Comparison of ENCODE assay signal across 10 cellular contexts in the genomic region with DNA sequence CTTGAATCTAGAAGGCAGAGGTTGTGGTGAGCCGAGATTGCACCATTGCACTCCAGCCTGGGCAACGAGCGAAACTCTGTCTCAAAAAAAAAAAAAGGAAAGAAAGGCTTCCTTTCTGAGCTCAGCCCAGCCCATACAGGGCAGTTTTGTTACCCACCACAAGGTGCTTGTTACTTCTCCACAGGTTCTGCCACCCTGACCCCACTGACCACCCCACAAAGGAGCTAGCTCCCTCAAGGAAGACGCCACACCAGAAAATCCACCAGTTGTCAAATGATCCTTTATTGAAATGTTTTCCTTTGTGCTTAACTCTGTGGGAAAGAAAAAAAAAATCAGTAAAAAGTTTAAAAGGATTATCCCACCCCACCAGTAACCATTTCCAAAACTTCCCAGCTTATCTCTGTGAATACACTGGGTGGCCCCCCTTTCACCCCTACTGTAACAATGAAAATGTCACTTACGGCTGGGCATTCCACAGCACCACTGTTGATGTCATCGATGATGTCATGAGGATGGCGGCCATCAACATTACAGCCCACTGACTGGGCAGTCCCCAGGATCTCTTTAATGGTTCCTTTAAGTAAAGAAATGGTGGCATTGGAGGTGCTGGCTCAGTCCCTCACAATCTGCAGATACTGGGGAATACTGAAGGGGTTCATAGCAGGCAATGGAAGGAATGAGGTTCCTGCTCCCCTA. TPM values are rescaled to one million over a fixed set of nuclear protein-coding genes. Genes with fewer than 3 reads are reported as not detected.
A peak's percentile ranks its signal among the peaks of the same experiment; 100 is the strongest.
DNase-seq lines count a peak whose midpoint lies in the region; ATAC-seq, FAIRE-seq and TF ChIP-seq lines count a peak whose summit lies in the region.
"Had no signal": no experiment of that assay in that cellular context is flagged by ENCODE, and none has a peak within 500 bp of the region (broad histone marks: within the 10 kb centered on the region; RNA-seq: fewer than 3 reads in every experiment).

No MANE protein-coding gene starts in this region.

- TF ChIP-seq CTCF in Calu3 (IDR thresholded peaks at IDR 0.05; ENCODE audit: unreplicated experiment), result no peak
- TF ChIP-seq CTCF in IMR-90 (conservative IDR thresholded peaks at IDR 0.05; ENCODE audit: low read depth, low read length), result no peak
- no peak for TF ChIP-seq CTCF in mesothelial cell of epicardium (IDR thresholded peaks at IDR 0.05; ENCODE audit: unreplicated experiment)

- H3K9me1 ChIP-seq in IMR-90 (ENCODE audit: insufficient read depth, low read length), result peaks cover 19% of the 10 kb centered on the region

- no peak overlapping the region for H3K4me2 ChIP-seq in IMR-90 (ENCODE audit: low read depth, low read length)

- TF ChIP-seq POLR2A in IMR-90 (IDR thresholded peaks at IDR 0.05; ENCODE audit: low read depth, low read length), result no peak

- no peak overlapping the region for H2AK9ac ChIP-seq in IMR-90 (replicated peaks; ENCODE audit: low read depth, low read length, poor library complexity)

- peak overlapping the region; percentile 84 for H3K4me3 Mint-ChIP-seq in Calu3 (ENCODE audit: low read depth, unreplicated experiment)
- peak overlapping the region; percentile 17 to 91 for H3K4me3 Mint-ChIP-seq in activated T-cell treated with anti-CD3 and anti-CD28 coated beads, Interleukin-2, amount 50 U/mL, for 72 hours
- H3K4me3 Mint-ChIP-seq in mesothelial cell of epicardium, result peak overlapping the region; percentile 96

- H3K9me3 Mint-ChIP-seq in Calu3 (ENCODE audit: low read depth, unreplicated experiment) (no peaks in the 10 kb centered on the region), mesothelial cell of epicardium (no peaks in the 10 kb centered on the region)
- H3K9me3 Mint-ChIP-seq in activated T-cell treated with anti-CD3 and anti-CD28 coated beads, Interleukin-2, amount 50 U/mL, for 72 hours, result peaks cover 2 to 12% of the 10 kb centered on the region in 2 donors

- H2AFZ ChIP-seq in IMR-90 (replicated peaks; ENCODE audit: low read length, poor library complexity), result no peak overlapping the region

- no peak overlapping the region for H4K5ac ChIP-seq in IMR-90 (ENCODE audit: low read depth, low read length)

- H3K56ac ChIP-seq in IMR-90 (ENCODE audit: extremely low read depth, insufficient read depth, low read length), result no peak overlapping the region

- no peak for DNase-seq in Calu3
- DNase-seq in IMR-90, result peak; percentile 45
- DNase-seq in activated T-cell treated with anti-CD3 and anti-CD28 coated beads, Interleukin-2, amount 50 U/mL, for 72 hours, result no peak
- DNase-seq in mesothelial cell of epicardium (ENCODE audit: low spot score in 2 of 2, unreplicated experiment in 2 of 2), result no peak
- no peak for DNase-seq in GM19239 (ENCODE audit: insufficient read length, low spot score)
- DNase-seq in effector CD4-positive, alpha-beta T cell, result no peak
- no peak for DNase-seq in stimulated activated CD4-positive, alpha-beta T cell treated with anti-CD3 and anti-CD28 coated beads, Interleukin-2, amount 100 ng/mL, for 24 hours
- DNase-seq: dermis blood vessel endothelial cell, NCI-H526 treated with DMSO at 0.1 percent for 48 hours had no signal

- H3K27me3 Mint-ChIP-seq in Calu3 (ENCODE audit: unreplicated experiment) (no peaks in the 10 kb centered on the region), mesothelial cell of epicardium (ENCODE audit: low read depth) (no peaks in the 10 kb centered on the region)
- no peaks in the 10 kb centered on the region for H3K27me3 Mint-ChIP-seq in activated T-cell treated with anti-CD3 and anti-CD28 coated beads, Interleukin-2, amount 50 U/mL, for 72 hours (ENCODE audit: low read depth)

- no peak overlapping the region for H2BK15ac ChIP-seq in IMR-90 (ENCODE audit: low read depth, low read length)

- no peak for FAIRE-seq in GM19239 (lab: Jason Lieb, UNC)

- no peak overlapping the region for H4K8ac ChIP-seq in IMR-90 (ENCODE audit: low read depth in 2 of 2, low read length in 2 of 2)

- H3K9ac ChIP-seq in IMR-90 (ENCODE audit: low read depth, low read length), result no peak overlapping the region

- POLR2A ChIA-PET in IMR-90 (lab: Charles Lee; ENCODE audit: unreplicated experiment), result no interaction called here

- no peak overlapping the region for H3K27ac ChIP-seq in IMR-90 (ENCODE audit: insufficient read depth, low read length)

- H2AK5ac ChIP-seq in IMR-90 (ENCODE audit: low read depth, low read length), result no peak overlapping the region

- H3K23ac ChIP-seq in IMR-90 (ENCODE audit: low read depth, low read length), result no peak overlapping the region

- no peak for TF ChIP-seq RAD21 in IMR-90 (IDR thresholded peaks at IDR 0.05; ENCODE audit: low read length)

- BruUV-seq in Calu3 (replicated peaks; lab: Mats Ljungman, UMichigan) (no TSS peak), IMR-90 (replicated peaks; lab: Mats Ljungman, UMichigan) (no TSS peak)

- H3K4me1 ChIP-seq in IMR-90 (ENCODE audit: control insufficient read depth, insufficient read depth, low read length), result peaks cover 15% of the 10 kb centered on the region

- H2BK20ac ChIP-seq in IMR-90 (ENCODE audit: low read depth, low read length), result no peak overlapping the region

- no peak overlapping the region for H3K4ac ChIP-seq in IMR-90 (ENCODE audit: low read depth, low read length)

- no peak overlapping the region for H2BK120ac ChIP-seq in IMR-90 (ENCODE audit: low read depth, low read length)

- H3K27ac Mint-ChIP-seq in Calu3 (ENCODE audit: unreplicated experiment) (peak overlapping the region; percentile 20), mesothelial cell of epicardium (peak overlapping the region; percentile 97)
- H3K27ac Mint-ChIP-seq in activated T-cell treated with anti-CD3 and anti-CD28 coated beads, Interleukin-2, amount 50 U/mL, for 72 hours, result peak overlapping the region; percentile 91

- no peak overlapping the region for H4K91ac ChIP-seq in IMR-90 (ENCODE audit: insufficient read depth, low read depth, low read length)

- peaks cover 74% of the 10 kb centered on the region for H4K20me1 ChIP-seq in IMR-90 (ENCODE audit: insufficient read depth, low read length)

- CTCF ChIA-PET in Calu3 (lab: Charles Lee), result no interaction called here
- CTCF ChIA-PET in IMR-90 (lab: Yijun Ruan, JAX), result interaction anchor here (0.6 kb wide), 1 partner anchor 95 kb away, joined by 3 read pairs; no protein-coding TSS in a partner anchor

- no CpG with 5 or more reads among the region's 7 CpGs for WGBS in IMR-90 (ENCODE audit: extremely low coverage in 2 of 2, insufficient read length in 1 of 2), 2 experiments

- dilution Hi-C loops in IMR-90 (cut with HindIII; ENCODE audit: low sequenced_read_pairs, unreplicated experiment), result no loop called here

- no peaks in the 10 kb centered on the region for H3K27me3 ChIP-seq in IMR-90 (ENCODE audit: control insufficient read depth, insufficient read depth, low read length)

- ATAC-seq in IMR-90 (ENCODE audit: low read depth), result no peak
- no peak for ATAC-seq in activated T-cell treated with anti-CD3 and anti-CD28 coated beads, Interleukin-2, amount 50 U/mL, for 72 hours (replicated peaks in 1 of 2)
- no peak for ATAC-seq in HG02970 (IDR thresholded peaks at IDR 0.05; ENCODE audit: low FRiP score, unreplicated experiment)

- H3K36me3 ChIP-seq in IMR-90 (ENCODE audit: control insufficient read depth, insufficient read depth, low read length), result peaks cover 73% of the 10 kb centered on the region

- H3K14ac ChIP-seq in IMR-90 (replicated peaks; ENCODE audit: low read depth, low read length), result no peak overlapping the region

- peaks cover 16% of the 10 kb centered on the region for H3K9me3 ChIP-seq in IMR-90 (ENCODE audit: control insufficient read depth, insufficient read depth, low read length)

- H3K36me3 Mint-ChIP-seq in Calu3 (ENCODE audit: insufficient read depth, unreplicated experiment) (peaks cover 97% of the 10 kb centered on the region), mesothelial cell of epicardium (peaks cover 48% of the 10 kb centered on the region)
- H3K36me3 Mint-ChIP-seq in activated T-cell treated with anti-CD3 and anti-CD28 coated beads, Interleukin-2, amount 50 U/mL, for 72 hours (ENCODE audit: insufficient read depth in 2 of 2), result peaks cover 56 to 72% of the 10 kb centered on the region in 2 donors

- in situ Hi-C loops in IMR-90 (cut with MboI; ENCODE audit: low sequenced_read_pairs), result no loop called here

- intact Hi-C loops in Calu3 (cut with micrococcal nuclease; ENCODE audit: unreplicated experiment), result no loop called here
- intact Hi-C loops in IMR-90 (cut with micrococcal nuclease), result no loop called here

- no peak overlapping the region for H2BK5ac ChIP-seq in IMR-90 (ENCODE audit: low read depth, low read length, poor library complexity, severe bottlenecking)

- no peak overlapping the region for H3K18ac ChIP-seq in IMR-90 (ENCODE audit: low read depth, low read length)

- H3K4me1 Mint-ChIP-seq in Calu3 (ENCODE audit: low read depth, unreplicated experiment) (no peaks in the 10 kb centered on the region), mesothelial cell of epicardium (peaks cover 32% of the 10 kb centered on the region)
- H3K4me1 Mint-ChIP-seq in activated T-cell treated with anti-CD3 and anti-CD28 coated beads, Interleukin-2, amount 50 U/mL, for 72 hours (ENCODE audit: low read depth), result peaks cover 43% of the 10 kb centered on the region

- no peak overlapping the region for H3K4me3 ChIP-seq in IMR-90 (ENCODE audit: insufficient read depth, low read depth, low read length)

- peaks cover 18 to 76% of the 10 kb centered on the region in 2 experiments for H3K79me1 ChIP-seq in IMR-90 (ENCODE audit: low read depth in 1 of 2, low read length in 2 of 2)

RNA-seq across cellular contexts. Expression of gene RPL12, which starts 3.6 kb away (rescaled TPM):
- total RNA-seq in Calu3 (2022) (788 and 855 TPM in 2 replicates), IMR-90 (2012; rRNA removed) (1,864 and 2,290 TPM in 2 replicates), mesothelial cell of epicardium (1,125 to 1,180 TPM (median 1,165 TPM) in 3 replicates)
- 2,087 and 2,379 TPM in 2 replicates for polyA plus RNA-seq in IMR-90 (2012; rRNA removed)
- polyA plus RNA-seq in IMR-90 (2012; cell fraction: cytosol; rRNA removed), result 1,664 and 3,657 TPM in 2 replicates
- polyA plus RNA-seq in IMR-90 (2012; cell fraction: nucleus; rRNA removed; ENCODE audit: low replicate concordance), result 762 and 905 TPM in 2 replicates
- 1,000 to 10,000 TPM; 2,503 to 2,755 TPM for total RNA-seq in activated T-cell treated with anti-CD3 and anti-CD28 coated beads, Interleukin-2, amount 50 U/mL, for 72 hours

RNA-seq across cellular contexts. Expression of gene LRSAM1, which starts 3.7 kb away (rescaled TPM):
- 12.0 and 18.4 TPM in 2 replicates for total RNA-seq in Calu3 (2022)
- 3.0 and 3.3 TPM in 2 replicates for total RNA-seq in IMR-90 (2012; rRNA removed)
- 8.0 and 9.3 TPM in 2 replicates for polyA plus RNA-seq in IMR-90 (2012; rRNA removed)
- 8.0 and 10.1 TPM in 2 replicates for polyA plus RNA-seq in IMR-90 (2012; cell fraction: cytosol; rRNA removed)
- polyA plus RNA-seq in IMR-90 (2012; cell fraction: nucleus; rRNA removed; ENCODE audit: low replicate concordance), result 29.5 and 53.3 TPM in 2 replicates
- 10 to 100 TPM; 30.5 to 33.8 TPM for total RNA-seq in activated T-cell treated with anti-CD3 and anti-CD28 coated beads, Interleukin-2, amount 50 U/mL, for 72 hours
- total RNA-seq in mesothelial cell of epicardium, result 27.1 to 28.0 TPM (median 27.4 TPM) in 3 replicates

RNA-seq across cellular contexts. Expression of gene ZNF79, which starts 23.4 kb away (rescaled TPM):
- total RNA-seq in Calu3 (2022) (7.0 and 7.1 TPM in 2 replicates), IMR-90 (2012; rRNA removed) (13.9 and 15.4 TPM in 2 replicates), mesothelial cell of epicardium (11.0 to 12.1 TPM (median 11.6 TPM) in 3 replicates)
- polyA plus RNA-seq in IMR-90 (2012; rRNA removed), result 5.3 and 5.6 TPM in 2 replicates
- polyA plus RNA-seq in IMR-90 (2012; cell fraction: cytosol; rRNA removed), result 2.4 and 4.0 TPM in 2 replicates
- 9.5 and 14.4 TPM in 2 replicates for polyA plus RNA-seq in IMR-90 (2012; cell fraction: nucleus; rRNA removed; ENCODE audit: low replicate concordance)
- total RNA-seq in activated T-cell treated with anti-CD3 and anti-CD28 coated beads, Interleukin-2, amount 50 U/mL, for 72 hours, result 10 to 100 TPM; 10.4 to 16.1 TPM

RNA-seq across cellular contexts. Expression of gene SLC2A8, which starts 50.6 kb away (rescaled TPM):
- total RNA-seq in Calu3 (2022) (10.8 and 13.1 TPM in 2 replicates), IMR-90 (2012; rRNA removed) (6.4 and 9.0 TPM in 2 replicates), mesothelial cell of epicardium (30.9 to 36.0 TPM (median 32.7 TPM) in 3 replicates)
- 12.0 and 13.2 TPM in 2 replicates for polyA plus RNA-seq in IMR-90 (2012; rRNA removed)
- 4.0 and 12.6 TPM in 2 replicates for polyA plus RNA-seq in IMR-90 (2012; cell fraction: cytosol; rRNA removed)
- 17.6 and 48.8 TPM in 2 replicates for polyA plus RNA-seq in IMR-90 (2012; cell fraction: nucleus; rRNA removed; ENCODE audit: low replicate concordance)
- total RNA-seq in activated T-cell treated with anti-CD3 and anti-CD28 coated beads, Interleukin-2, amount 50 U/mL, for 72 hours, result 10 to 100 TPM; 11.4 to 13.8 TPM

Comparison
In these comparisons a context has a peak if more than half of its experiments do, and no peak if none do; other contexts are left out.
1. H3K27ac Mint-ChIP-seq: peak in every context shown above with its lines; median percentile 97 in mesothelial cell of epicardium; 91 in activated T-cell treated with anti-CD3 and anti-CD28 coated beads, Interleukin-2, amount 50 U/mL, for 72 hours; 20 in Calu3.